Comparison of ENCODE assay signal across 8 cellular contexts in genomic region chr2:203238711-203239526, GRCh38. TPM values are rescaled to one million over a fixed set of nuclear protein-coding genes. Genes with fewer than 3 reads are reported as not detected.
DNase-seq lines count a peak whose midpoint lies in the region; TF ChIP-seq lines count a peak whose summit lies in the region.

Gene CYP20A1, plus strand, starts transcription at chr2:203239018. Its CDS starts 45 bp downstream, at chr2:203239063.

- intact Hi-C loops in activated naive CD4-positive, alpha-beta T cell treated with anti-CD3 and anti-CD28 coated beads for 36 hours (cut with micrococcal nuclease), result loop anchor here (1.0 to 10.0 kb wide), 14 partner anchors 14 to 1206 kb away; partner anchors contain the start of genes ABI2, FAM117B, FZD7 and ICA1L

- no peaks in the 10 kb centered on the region for H3K27me3 Mint-ChIP-seq in activated naive CD4-positive, alpha-beta T cell treated with anti-CD3 and anti-CD28 coated beads for 36 hours (ENCODE audit: low read depth)

- peaks cover 22% of the 10 kb centered on the region for H3K4me1 ChIP-seq in suprapubic skin

- no peak for TF ChIP-seq EP300 in suprapubic skin (IDR thresholded peaks at IDR 0.05)

- peak within 1 kb of the TSS; percentile 98 for H3K27ac Mint-ChIP-seq in activated naive CD4-positive, alpha-beta T cell treated with anti-CD3 and anti-CD28 coated beads for 36 hours

- DNase-seq in GM04504 (ENCODE audit: low read depth) (peak; percentile 90), HFF-Myc (ENCODE audit: extremely low read depth, low read depth) (peak; percentile 77), MV-4-11 (lab: John Stamatoyannopoulos, UW) (peak; percentile 93), SK-MEL-5 (ENCODE audit: low read depth, low spot score) (peak; percentile 93), germinal center (ENCODE audit: low spot score) (peak; percentile 92), nucleus accumbens (lab: John Stamatoyannopoulos, UW) (peak; percentile 66 to 99 (median 93)), suprapubic skin (ENCODE audit: low spot score in 2 of 2) (peak; percentile 96)
- DNase-seq in activated naive CD4-positive, alpha-beta T cell treated with anti-CD3 and anti-CD28 coated beads for 36 hours, result peak; percentile 97

- no peaks in the 10 kb centered on the region for H3K9me3 Mint-ChIP-seq in activated naive CD4-positive, alpha-beta T cell treated with anti-CD3 and anti-CD28 coated beads for 36 hours

- H3K4me3 Mint-ChIP-seq in activated naive CD4-positive, alpha-beta T cell treated with anti-CD3 and anti-CD28 coated beads for 36 hours, result peak within 1 kb of the TSS; percentile 94

- in situ Hi-C loops in SK-MEL-5 (cut with HindIII; ENCODE audit: low pct_unique_long_range_greater_than_20kb, low sequenced_read_pairs), result no loop called here

- no peaks in the 10 kb centered on the region for H3K27me3 ChIP-seq in suprapubic skin

- H3K9me3 ChIP-seq in suprapubic skin, result no peaks in the 10 kb centered on the region

- CTCF ChIA-PET in activated naive CD4-positive, alpha-beta T cell treated with anti-CD3 and anti-CD28 coated beads for 36 hours (lab: Charles Lee), result interaction anchor here (0.6 to 2.2 kb wide), 7 partner anchors 10 to 860 kb away, joined by 3 to 6 read pairs (median 3); no protein-coding TSS in a partner anchor

- peaks cover 23% of the 10 kb centered on the region for H3K36me3 Mint-ChIP-seq in activated naive CD4-positive, alpha-beta T cell treated with anti-CD3 and anti-CD28 coated beads for 36 hours (ENCODE audit: low read depth)

- peaks cover 15% of the 10 kb centered on the region for H3K36me3 ChIP-seq in suprapubic skin

- H3K27ac ChIP-seq in suprapubic skin, result peak within 1 kb of the TSS; percentile 99

- TF ChIP-seq POLR2A in suprapubic skin (IDR thresholded peaks at IDR 0.05), result peak; percentile 72 to 92

- peak; percentile 13 for TF ChIP-seq CTCF in HFF-Myc (IDR thresholded peaks at IDR 0.05; ENCODE audit: low read depth, low read length, missing control alignments)
- peak in 1 of 2 donors; percentile 55 for TF ChIP-seq CTCF in suprapubic skin (IDR thresholded peaks at IDR 0.05)

- H3K4me3 ChIP-seq in HFF-Myc (replicated peaks; ENCODE audit: low read depth, low read length) (peak within 1 kb of the TSS; percentile 74), suprapubic skin (peak within 1 kb of the TSS; percentile 70)

- WGBS in suprapubic skin, result under 1% methylated on average over 44 of the region's 80 CpGs

- H3K4me1 Mint-ChIP-seq in activated naive CD4-positive, alpha-beta T cell treated with anti-CD3 and anti-CD28 coated beads for 36 hours (ENCODE audit: low read depth), result peaks cover 35% of the 10 kb centered on the region

RNA-seq across cellular contexts. Expression of gene CYP20A1, which starts in this region (rescaled TPM):
- total RNA-seq in SK-MEL-5 (2014; rRNA removed; shearing (Covaris generic)), result 25.0 and 26.8 TPM in 2 replicates
- polyA plus RNA-seq in SK-MEL-5 (2015; cell fraction: cytosol; rRNA removed), result 10.5 and 11.2 TPM in 2 replicates
- polyA plus RNA-seq in SK-MEL-5 (2015; cell fraction: nucleus; rRNA removed), result 5.6 and 9.0 TPM in 2 replicates
- 10 to 100 TPM; 12.0 to 12.2 TPM for total RNA-seq in activated naive CD4-positive, alpha-beta T cell treated with anti-CD3 and anti-CD28 coated beads for 36 hours
- total RNA-seq in suprapubic skin, result 10 to 100 TPM; 20.8 to 25.9 (median 24.9) TPM

Comparison
In these comparisons a context has a peak if more than half of its experiments do, and no peak if none do; other contexts are left out.
1. Peak in every context shown above with its lines: DNase-seq, H3K4me3 ChIP-seq and H3K27ac ChIP-seq.